ENCODE assay signal across 1 cellular context in the genomic region with DNA sequence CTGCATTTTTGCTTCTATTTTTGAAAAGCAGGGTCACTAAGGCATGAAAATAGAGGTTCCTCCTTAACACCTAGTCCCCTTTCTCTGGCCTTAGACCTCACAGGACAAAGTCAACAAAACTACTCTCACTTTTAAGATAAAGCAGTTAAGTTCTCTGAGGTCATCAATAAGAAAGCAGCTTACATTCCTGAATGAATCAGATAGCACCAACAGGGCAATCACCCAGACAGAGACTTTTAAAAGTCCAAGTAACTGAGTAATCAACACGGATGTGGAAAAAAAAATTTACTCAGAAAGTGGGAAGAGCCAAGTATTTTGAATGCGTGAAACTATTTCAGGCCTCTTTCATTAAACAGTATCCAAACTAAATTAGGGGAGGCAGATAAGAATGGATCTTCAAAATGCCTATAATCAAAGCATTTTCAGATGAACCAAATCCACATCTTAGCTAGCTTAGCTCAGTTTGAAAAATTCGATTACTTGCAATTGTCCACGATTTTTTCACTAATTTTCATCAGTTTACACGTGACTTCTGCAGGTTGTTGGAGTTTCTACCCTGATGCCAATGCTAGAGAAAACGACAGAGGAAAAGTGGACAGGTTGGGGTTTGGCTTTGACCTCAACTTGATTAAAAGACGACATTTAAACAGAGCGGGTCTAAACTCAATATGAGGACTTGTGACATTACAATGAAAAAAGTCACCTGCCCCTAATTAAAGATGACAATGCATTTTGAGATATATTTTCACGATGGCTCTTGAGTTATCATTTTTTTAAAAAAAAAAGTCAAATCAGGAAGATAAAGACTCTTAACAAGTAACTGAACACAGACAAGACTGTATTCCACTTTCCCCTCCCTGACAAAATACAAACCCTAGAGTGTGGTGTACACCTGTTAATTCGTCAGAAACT.
TF ChIP-seq lines count a peak whose summit lies in the region.

No MANE protein-coding gene starts in this region.

TF ChIP-seq in K562, 482 proteins besides CTCF, POLR2A, EP300 and RAD21 (continued from another document):
- TF ChIP-seq NCOA1 (IDR thresholded peaks at IDR 0.05; ENCODE audit: low read depth) (no peak), MTA2 (IDR thresholded peaks at IDR 0.05; ENCODE audit: low read depth) (no peak), FOXO4 (CRISPR knock-in tag; IDR thresholded peaks at IDR 0.05) (no peak), SAP30 (IDR thresholded peaks at IDR 0.05; ENCODE audit: borderline replicate concordance, insufficient read depth, low read depth, low read length, poor library complexity, severe bottlenecking) (no peak), EHMT2 (IDR thresholded peaks at IDR 0.05) (no peak), ZNF644 (tag; IDR thresholded peaks at IDR 0.05; ENCODE audit: low read depth) (no peak), MCM3 (IDR thresholded peaks at IDR 0.05) (no peak), KLF6 (CRISPR knock-in tag; IDR thresholded peaks at IDR 0.05; ENCODE audit: borderline replicate concordance) (no peak), BRD4 (IDR thresholded peaks at IDR 0.05) (no peak), FOSL1 (tag; conservative IDR thresholded peaks at IDR 0.05) (peak; percentile 46; the same call in 1 of the 2 replicates), CHCHD3 (CRISPR knock-in tag; IDR thresholded peaks at IDR 0.05) (no peak), CXXC5 (CRISPR knock-in tag; IDR thresholded peaks at IDR 0.05) (no peak), FOXP1 (CRISPR knock-in tag; IDR thresholded peaks at IDR 0.05) (no peak), THRAP3 (IDR thresholded peaks at IDR 0.05; ENCODE audit: borderline replicate concordance) (no peak), ZNF347 (CRISPR knock-in tag; IDR thresholded peaks at IDR 0.05; ENCODE audit: low read depth) (no peak), ZNF778 (CRISPR knock-in tag; IDR thresholded peaks at IDR 0.05) (no peak), ZNF696 (CRISPR knock-in tag; conservative IDR thresholded peaks at IDR 0.05) (no peak), ID3 (CRISPR knock-in tag; IDR thresholded peaks at IDR 0.05) (no peak), ID3 (tag; IDR thresholded peaks at IDR 0.05) (no peak), CBFA2T3 (IDR thresholded peaks at IDR 0.05) (peak; percentile 15; the same call in 1 of the 2 replicates), L3MBTL2 (IDR thresholded peaks at IDR 0.05) (no peak), NFE2 (IDR thresholded peaks at IDR 0.05; ENCODE audit: low read depth) (no peak), ILK (tag; IDR thresholded peaks at IDR 0.05; ENCODE audit: borderline replicate concordance, low read depth) (no peak)
TF ChIP-seq in K562: peak in this region for 13.
